ENCODE assay signal across 8 cellular contexts in genomic region chr2:20050104-20050711, GRCh38. TPM values are rescaled to one million over a fixed set of nuclear protein-coding genes. Genes with fewer than 3 reads are reported as not detected.
DNase-seq lines count a peak whose midpoint lies in the region; ATAC-seq, FAIRE-seq and TF ChIP-seq lines count a peak whose summit lies in the region.

No MANE protein-coding gene starts in this region.

- H2AK5ac ChIP-seq in mesenchymal stem cell (ENCODE audit: low read length, severe bottlenecking), result no peak overlapping the region

- H3K4ac ChIP-seq in mesenchymal stem cell (ENCODE audit: low read depth in 1 of 2, low read length in 2 of 2), result peak overlapping the region in 1 of 2 experiments; percentile 1

- H4K91ac ChIP-seq in mesenchymal stem cell (ENCODE audit: low read length), result no peak overlapping the region

- H3K23ac ChIP-seq in mesenchymal stem cell (ENCODE audit: low read length in 2 of 2), result no peak overlapping the region

- WGBS in mesenchymal stem cell, result under 1% methylated on average over 9 of the region's 11 CpGs
- 0% methylated on average over 11 of the region's 11 CpGs for WGBS in aorta, 2 donors

- H3K9ac ChIP-seq in BLaER1 treated with 17β-estradiol and CSF1 and Interleukin-3, amounts not matched to agents 10 nM and 100 nM, result peak overlapping the region; percentile 87 to 96 (median 92)
- H3K9ac ChIP-seq in mesenchymal stem cell (ENCODE audit: low read length), result peak overlapping the region; percentile 97

- DNase-seq in Jurkat, Clone E6-1 (ENCODE audit: low read depth, low spot score), result peak; percentile 26
- DNase-seq in RPMI8226, result peak; percentile 88
- DNase-seq in bronchial epithelial cell (ENCODE audit: low read depth), result peak; percentile 89
- peak; percentile 76 for DNase-seq in mesenchymal stem cell
- no peak for DNase-seq in aorta

- peak overlapping the region; percentile 79 to 96 (median 84) for H3K4me3 ChIP-seq in BLaER1 treated with 17β-estradiol and CSF1 and Interleukin-3, amounts not matched to agents 10 nM and 100 nM
- H3K4me3 ChIP-seq in Jurkat, Clone E6-1 (ENCODE audit: low read length), result peak overlapping the region; percentile 65
- H3K4me3 ChIP-seq in bronchial epithelial cell (ENCODE audit: low read depth, low read length) (peak overlapping the region; percentile 87), mesenchymal stem cell (ENCODE audit: insufficient read depth in 1 of 2, low read depth in 1 of 2, low read length in 2 of 2) (peak overlapping the region; percentile 88 to 91), aorta (ENCODE audit: low read length in 2 of 2) (peak overlapping the region; percentile 87 to 92)

- H4K20me1 ChIP-seq in BLaER1 treated with 17β-estradiol and CSF1 and Interleukin-3, amounts not matched to agents 10 nM and 100 nM, result peaks cover 7 to 43% (median 22%) of the 10 kb centered on the region in 11 experiments; a peak in 20 of 22 replicates

- H2AFZ ChIP-seq in mesenchymal stem cell (ENCODE audit: low read depth, low read length), result no peak overlapping the region

- no peak overlapping the region for H2BK15ac ChIP-seq in mesenchymal stem cell (ENCODE audit: low read depth, poor library complexity, severe bottlenecking)

- peaks cover 6 to 23% (median 11%) of the 10 kb centered on the region in 11 experiments; a peak in 18 of 22 replicates for H3K36me3 ChIP-seq in BLaER1 treated with 17β-estradiol and CSF1 and Interleukin-3, amounts not matched to agents 10 nM and 100 nM
- no peaks in the 10 kb centered on the region for H3K36me3 ChIP-seq in bronchial epithelial cell (ENCODE audit: control insufficient read depth, insufficient read depth, low read length)
- H3K36me3 ChIP-seq in mesenchymal stem cell (ENCODE audit: control insufficient read depth in 1 of 2, insufficient read depth in 2 of 2, low read depth in 1 of 2, low read length in 2 of 2), result peaks cover 0 to 3% of the 10 kb centered on the region in 2 experiments
- no peaks in the 10 kb centered on the region for H3K36me3 ChIP-seq in aorta (ENCODE audit: control insufficient read depth in 1 of 2, insufficient read depth in 2 of 2, low read length in 1 of 2)

- peak overlapping the region in 1 of 2 experiments; percentile 67 for H3K18ac ChIP-seq in mesenchymal stem cell (ENCODE audit: low read depth in 1 of 2, low read length in 2 of 2)

- no peak overlapping the region for H4K8ac ChIP-seq in mesenchymal stem cell (ENCODE audit: low read length)

- H2BK120ac ChIP-seq in mesenchymal stem cell (ENCODE audit: low read depth, low read length), result no peak overlapping the region

- peak overlapping the region in 1 of 2 experiments; percentile 32 for H2BK12ac ChIP-seq in mesenchymal stem cell (ENCODE audit: low read length in 2 of 2)

- H2BK5ac ChIP-seq in mesenchymal stem cell (ENCODE audit: low read depth, low read length, poor library complexity, severe bottlenecking), result peak overlapping the region; percentile 22

- TF ChIP-seq CTCF in bronchial epithelial cell (IDR thresholded peaks at IDR 0.05; ENCODE audit: insufficient read depth, low read length, severe bottlenecking), result no peak

- no peak overlapping the region for H3K14ac ChIP-seq in mesenchymal stem cell (ENCODE audit: low read length in 2 of 2)

- no peaks in the 10 kb centered on the region for H3K27me3 ChIP-seq in BLaER1 treated with 17β-estradiol and CSF1 and Interleukin-3, amounts not matched to agents 10 nM and 100 nM
- no peaks in the 10 kb centered on the region for H3K27me3 ChIP-seq in bronchial epithelial cell (ENCODE audit: control insufficient read depth, insufficient read depth, low read length)
- no peaks in the 10 kb centered on the region for H3K27me3 ChIP-seq in mesenchymal stem cell (ENCODE audit: control insufficient read depth in 1 of 2, insufficient read depth in 1 of 2, low read length in 2 of 2)
- no peaks in the 10 kb centered on the region for H3K27me3 ChIP-seq in aorta (ENCODE audit: control insufficient read depth in 1 of 2, insufficient read depth in 2 of 2, low read length in 1 of 2)

- peak overlapping the region; percentile 88 to 99 (median 92) for H3K27ac ChIP-seq in BLaER1 treated with 17β-estradiol and CSF1 and Interleukin-3, amounts not matched to agents 10 nM and 100 nM
- H3K27ac ChIP-seq in mesenchymal stem cell (ENCODE audit: low read length, poor library complexity, severe bottlenecking) (peak overlapping the region; percentile 96), aorta (ENCODE audit: low read depth in 1 of 2, low read length in 2 of 2) (peak overlapping the region in 1 of 2 donors; percentile 87)

- ATAC-seq in GM18870 (IDR thresholded peaks at IDR 0.05; ENCODE audit: unreplicated experiment) (peak; percentile 30), aorta (ENCODE audit: low FRiP score) (no peak), GM18873 (IDR thresholded peaks at IDR 0.05; ENCODE audit: low FRiP score, unreplicated experiment) (no peak)

- H3K79me1 ChIP-seq in mesenchymal stem cell (replicated peaks; ENCODE audit: low read length, poor library complexity, severe bottlenecking), result peaks cover 3% of the 10 kb centered on the region

- no peaks in the 10 kb centered on the region for H3K9me3 ChIP-seq in BLaER1 treated with 17β-estradiol and CSF1 and Interleukin-3, amounts not matched to agents 10 nM and 100 nM (replicated peaks in 1 of 11)
- H3K9me3 ChIP-seq in mesenchymal stem cell (ENCODE audit: control insufficient read depth, low read length) (no peaks in the 10 kb centered on the region), aorta (ENCODE audit: control insufficient read depth, low read length) (no peaks in the 10 kb centered on the region)

- no peak for FAIRE-seq in bronchial epithelial cell (lab: Jason Lieb, UNC)

- peak overlapping the region; percentile 77 to 95 (median 89) for H3K4me2 ChIP-seq in BLaER1 treated with 17β-estradiol and CSF1 and Interleukin-3, amounts not matched to agents 10 nM and 100 nM
- H3K4me2 ChIP-seq in mesenchymal stem cell (ENCODE audit: low read length, poor library complexity, severe bottlenecking), result peak overlapping the region; percentile 61

- peaks cover 23 to 48% (median 29%) of the 10 kb centered on the region in 10 experiments for H3K4me1 ChIP-seq in BLaER1 treated with 17β-estradiol and CSF1 and Interleukin-3, amounts not matched to agents 10 nM and 100 nM
- peaks cover 4% of the 10 kb centered on the region for H3K4me1 ChIP-seq in mesenchymal stem cell (ENCODE audit: control insufficient read depth, insufficient read depth, low read depth, low read length)
- peaks cover 0 to 2% of the 10 kb centered on the region in 2 donors for H3K4me1 ChIP-seq in aorta (ENCODE audit: control insufficient read depth in 1 of 2, insufficient read depth in 2 of 2, low read length in 2 of 2)

- intact Hi-C loops in aorta (cut with DNase I), result no loop called here

RNA-seq across cellular contexts. Expression of gene LAPTM4A, which starts 1.2 kb away (rescaled TPM):
- 42.2 TPM for polyA plus RNA-seq in Jurkat, Clone E6-1 (2012; ENCODE audit: insufficient read depth, insufficient read length)
- total RNA-seq in bronchial epithelial cell (60.0 and 63.1 TPM in 2 replicates), aorta (100 to 1,000 TPM; 211 to 241 TPM)
- 425 TPM for polyA plus RNA-seq in mesenchymal stem cell (2013, experiment 1 of 2)
- 455 TPM for polyA plus RNA-seq in mesenchymal stem cell (2013, experiment 2 of 2)
- polyA plus RNA-seq in aorta, result 100 to 1,000 TPM; 252 to 327 TPM

RNA-seq across cellular contexts. Expression of gene MATN3, which starts 37.7 kb away (rescaled TPM):
- polyA plus RNA-seq in Jurkat, Clone E6-1 (2012; ENCODE audit: insufficient read depth, insufficient read length), result not detected
- 0.26 and 1.0 TPM in 2 replicates for total RNA-seq in bronchial epithelial cell
- 7.6 TPM for polyA plus RNA-seq in mesenchymal stem cell (2013, experiment 1 of 2)
- 8.0 TPM for polyA plus RNA-seq in mesenchymal stem cell (2013, experiment 2 of 2)
- total RNA-seq in aorta, result 1 to 10 TPM; 1.6 to 1.8 TPM
- polyA plus RNA-seq in aorta, result 1 to 10 TPM in 1 of 2 donors, under 1 TPM in 1; 0.13 to 1.9 TPM

Comparison
In these comparisons a context has a peak if more than half of its experiments do, and no peak if none do; other contexts are left out.
1. DNase-seq: peak in Jurkat, Clone E6-1 (single experiment), RPMI8226 (single experiment), bronchial epithelial cell (single experiment) and mesenchymal stem cell (single experiment); none in aorta (0 of 2).
2. Peak in every context shown above with its lines, with median percentiles within 50 percentile points of each other: H3K4me3 ChIP-seq.